ENCODE assay signal across 8 cellular contexts in genomic region chr7:99408347-99409191, GRCh38. TPM values are rescaled to one million over a fixed set of nuclear protein-coding genes. Genes with fewer than 3 reads are reported as not detected.
DNase-seq lines count a peak whose midpoint lies in the region; ATAC-seq lines count a peak whose summit lies in the region.

Gene BUD31 (plus strand): TSS chr7:99408969. CDS start chr7:99411093, 2,124 bp downstream.
Gene PDAP1 (minus strand): TSS chr7:99408597. CDS start chr7:99408548, 49 bp downstream.

- POLR2A ChIA-PET in CD8-positive, alpha-beta memory T cell (lab: Charles Lee): interaction anchor here (0.5 to 5.4 kb wide), 21 partner anchors 9 to 1028 kb away, joined by 3 to 45 read pairs (median 6); partner anchors contain the start of genes ARPC1B, ATP5MF, CPSF4 and PTCD1
- POLR2A ChIA-PET in activated CD8-positive, alpha-beta memory T cell treated with anti-CD3 and anti-CD28 coated beads for 36 hours (lab: Charles Lee): interaction anchor here (0.6 to 5.3 kb wide), 14 partner anchors 10 to 527 kb away, joined by 3 to 38 read pairs (median 4); partner anchors contain the start of genes ARPC1B, CPSF4, PTCD1 and ZNF394

- peak within 1 kb of the TSS; percentile 93 for H3K27ac ChIP-seq in CD8-positive, alpha-beta memory T cell (ENCODE audit: low read depth, low read length)
- peak within 1 kb of the TSS; percentile 94 for H3K27ac ChIP-seq in effector memory CD4-positive, alpha-beta T cell (ENCODE audit: insufficient read depth, low read length, poor library complexity, severe bottlenecking)

- H3K9me3 ChIP-seq in CD8-positive, alpha-beta memory T cell (ENCODE audit: low read length): no peaks in the 10 kb centered on the region
- H3K9me3 ChIP-seq in effector memory CD4-positive, alpha-beta T cell (ENCODE audit: control insufficient read depth, low read length): no peaks in the 10 kb centered on the region

- peak; percentile 85 to 99 (median 96) for DNase-seq in CD8-positive, alpha-beta memory T cell
- DNase-seq in HS-5 (ENCODE audit: low read depth) (peak; percentile 84), memory B cell (ENCODE audit: low spot score in 2 of 2) (peak; percentile 99)
- DNase-seq in NK-92 treated with Interleukin-12 subunit alpha and Interleukin-12 subunit beta, amount 100 ng/mL, for 24 hours (lab: John Stamatoyannopoulos, UW): peak; percentile 95
- peak; percentile 92 to 94 (median 92) for DNase-seq in effector memory CD4-positive, alpha-beta T cell
- DNase-seq in stimulated activated CD8-positive, alpha-beta memory T cell treated with anti-CD3 and anti-CD28 coated beads, Interleukin-12 subunit alpha, Interleukin-12 subunit beta, amount 100 ng/mL, for 24 hours (ENCODE audit: extremely low read depth): peak; percentile 77

- H3K36me3 ChIP-seq in CD8-positive, alpha-beta memory T cell (ENCODE audit: insufficient read depth, low read length): peaks cover 35% of the 10 kb centered on the region
- H3K36me3 ChIP-seq in effector memory CD4-positive, alpha-beta T cell (ENCODE audit: control insufficient read depth, insufficient read depth, low read length): peaks cover 44% of the 10 kb centered on the region

- ATAC-seq in GM19468 (IDR thresholded peaks at IDR 0.05; ENCODE audit: extremely low read depth, unreplicated experiment): peak; percentile 59
- peak; percentile 85 for ATAC-seq in memory B cell (ENCODE audit: low read depth)

- CTCF ChIA-PET in CD8-positive, alpha-beta memory T cell (lab: Charles Lee): interaction anchor here (0.6 to 1.9 kb wide), 20 partner anchors 10 to 209 kb away, joined by 3 to 9 read pairs (median 4); partner anchors contain the start of gene ZKSCAN5
- CTCF ChIA-PET in activated CD8-positive, alpha-beta memory T cell treated with anti-CD3 and anti-CD28 coated beads for 36 hours (lab: Charles Lee): interaction anchor here (1.0 to 2.6 kb wide), 4 partner anchors 14 to 83 kb away, joined by 3 to 9 read pairs (median 6); partner anchors contain the start of gene ARPC1A

- H3K27me3 ChIP-seq in CD8-positive, alpha-beta memory T cell (ENCODE audit: insufficient read depth, low read length, poor library complexity, severe bottlenecking): no peaks in the 10 kb centered on the region
- H3K27me3 ChIP-seq in effector memory CD4-positive, alpha-beta T cell (replicated peaks; ENCODE audit: control insufficient read depth, insufficient read depth, low read length, poor library complexity, severe bottlenecking): no peaks in the 10 kb centered on the region

- H3K4me1 ChIP-seq in CD8-positive, alpha-beta memory T cell (ENCODE audit: insufficient read depth, low read length): peaks cover 40% of the 10 kb centered on the region
- H3K4me1 ChIP-seq in effector memory CD4-positive, alpha-beta T cell (ENCODE audit: control insufficient read depth, insufficient read depth, low read length, poor library complexity, severe bottlenecking): peaks cover 25% of the 10 kb centered on the region

- peak within 1 kb of the TSS; percentile 89 to 99 (median 95) for H3K4me3 Mint-ChIP-seq in CD8-positive, alpha-beta memory T cell
- peak within 1 kb of the TSS; percentile 91 for H3K4me3 Mint-ChIP-seq in memory B cell

- no peaks in the 10 kb centered on the region for H3K9me3 Mint-ChIP-seq in CD8-positive, alpha-beta memory T cell
- no peaks in the 10 kb centered on the region for H3K9me3 Mint-ChIP-seq in memory B cell

- H3K27me3 Mint-ChIP-seq in CD8-positive, alpha-beta memory T cell: no peaks in the 10 kb centered on the region
- H3K27me3 Mint-ChIP-seq in memory B cell: no peaks in the 10 kb centered on the region

- H3K4me3 ChIP-seq in CD8-positive, alpha-beta memory T cell (ENCODE audit: low read length): peak within 1 kb of the TSS; percentile 80
- H3K4me3 ChIP-seq in effector memory CD4-positive, alpha-beta T cell (ENCODE audit: insufficient read depth, low read depth, low read length, poor library complexity, severe bottlenecking): peak within 1 kb of the TSS; percentile 83

- H3K36me3 Mint-ChIP-seq in CD8-positive, alpha-beta memory T cell: peaks cover 5 to 66% (median 8%) of the 10 kb centered on the region in 3 donors
- H3K36me3 Mint-ChIP-seq in memory B cell: peaks cover 11% of the 10 kb centered on the region

- peaks cover 55 to 76% (median 55%) of the 10 kb centered on the region in 3 donors for H3K4me1 Mint-ChIP-seq in CD8-positive, alpha-beta memory T cell
- peaks cover 26% of the 10 kb centered on the region for H3K4me1 Mint-ChIP-seq in memory B cell

- peak within 1 kb of the TSS; percentile 91 to 100 (median 98) for H3K27ac Mint-ChIP-seq in CD8-positive, alpha-beta memory T cell
- H3K27ac Mint-ChIP-seq in memory B cell: peak within 1 kb of the TSS; percentile 93

RNA-seq across cellular contexts. Expression of gene BUD31, which starts in this region (rescaled TPM):
- total RNA-seq in CD8-positive, alpha-beta memory T cell: 100 to 1,000 TPM; 185 to 188 TPM
- 176 TPM for polyA plus RNA-seq in CD8-positive, alpha-beta memory T cell
- 100 to 1,000 TPM; 173 to 180 TPM for total RNA-seq in activated CD8-positive, alpha-beta memory T cell treated with anti-CD3 and anti-CD28 coated beads for 36 hours

RNA-seq across cellular contexts. Expression of gene PDAP1, which starts in this region (rescaled TPM):
- total RNA-seq in CD8-positive, alpha-beta memory T cell: 100 to 1,000 TPM; 198 to 210 TPM
- polyA plus RNA-seq in CD8-positive, alpha-beta memory T cell: 32.8 TPM
- 100 to 1,000 TPM; 207 to 213 TPM for total RNA-seq in activated CD8-positive, alpha-beta memory T cell treated with anti-CD3 and anti-CD28 coated beads for 36 hours

Comparison
In these comparisons a context has a peak if more than half of its experiments do, and no peak if none do; other contexts are left out.
1. Peak in every context shown above with its lines: DNase-seq, ATAC-seq, H3K4me3 ChIP-seq and H3K27ac ChIP-seq.